10 cellular contexts compared by ENCODE assay signal in the genomic region with DNA sequence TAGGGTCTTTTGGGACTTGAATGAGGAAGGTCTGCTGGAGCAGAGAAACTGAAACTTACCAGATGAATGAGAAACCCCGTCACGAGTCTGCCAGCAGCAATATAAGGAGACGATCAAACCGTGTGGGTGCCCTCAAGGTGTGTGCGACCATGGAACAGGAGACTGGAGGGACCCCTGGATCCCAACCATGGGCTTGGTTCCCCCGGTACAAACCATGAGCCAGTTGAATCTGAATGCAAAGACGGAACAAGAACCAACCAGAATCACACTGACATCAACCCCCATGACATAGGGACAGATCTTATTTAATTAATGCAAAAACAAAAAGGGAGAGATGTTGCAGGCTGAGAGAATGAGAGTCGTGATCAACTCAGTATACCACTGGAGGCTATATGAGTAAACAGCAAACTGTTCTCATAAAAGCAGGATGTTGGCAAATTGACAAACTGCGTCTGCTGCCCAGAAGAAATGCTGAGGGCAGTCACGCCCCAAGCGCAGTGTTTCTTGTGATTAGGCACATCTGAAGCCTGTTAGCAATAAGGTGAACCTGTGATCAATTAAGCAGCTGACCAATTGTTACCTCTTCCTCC.
DNase-seq lines count a peak whose midpoint lies in the region; ATAC-seq and TF ChIP-seq lines count a peak whose summit lies in the region.
"Had no signal": no experiment of that assay in that cellular context is flagged by ENCODE, and none has a peak within 500 bp of the region (broad histone marks: within the 10 kb centered on the region; RNA-seq: fewer than 3 reads in every experiment).

No MANE protein-coding gene starts in this region.

- intact Hi-C loops in Right ventricle myocardium superior (cut with DNase I) = no loop called here

- no peak overlapping the region for H3K4me3 ChIP-seq in KMS-11 (IDR thresholded peaks at IDR 0.05; ENCODE audit: insufficient read depth, low read depth, low read length)
- H3K4me3 ChIP-seq: adrenal gland had no signal

- TF ChIP-seq CTCF in KMS-11 (conservative IDR thresholded peaks at IDR 0.05; ENCODE audit: low read depth, low read length) (no peak), foreskin keratinocyte (conservative IDR thresholded peaks at IDR 0.05) (no peak)

- ATAC-seq in GM18498 (IDR thresholded peaks at IDR 0.05; ENCODE audit: unreplicated experiment) (peak; percentile 39), GM21528 (IDR thresholded peaks at IDR 0.05; ENCODE audit: low FRiP score, unreplicated experiment) (peak; percentile 36), foreskin keratinocyte (peak; percentile 86), Right ventricle myocardium superior (ENCODE audit: poor library complexity) (no peak)
- ATAC-seq: activated CD4-positive, CD25-positive, alpha-beta regulatory T cell treated with anti-CD3 and anti-CD28 coated beads, Interleukin-2, amount 50 U/mL, for 24 hours had no signal

- peak; percentile 5 to 27 for DNase-seq in foreskin keratinocyte
- DNase-seq in Right ventricle myocardium superior = no peak
- no peak for DNase-seq in SKM-1 (lab: John Stamatoyannopoulos, UW; ENCODE audit: unreplicated experiment)
- DNase-seq in DMS53 treated with DMSO at 0.1 percent for 48 hours (lab: John Stamatoyannopoulos, UW; ENCODE audit: unreplicated experiment) = no peak
- DNase-seq: adrenal gland; effector memory CD4-positive, alpha-beta T cell had no signal

- H3K36me3 ChIP-seq in KMS-11 (ENCODE audit: insufficient read depth) = no peaks in the 10 kb centered on the region
- H3K36me3 ChIP-seq: adrenal gland had no signal

- no peaks in the 10 kb centered on the region for H3K79me2 ChIP-seq in KMS-11 (ENCODE audit: insufficient read depth, low read depth)

- peaks cover 7% of the 10 kb centered on the region for H3K4me1 ChIP-seq in KMS-11 (ENCODE audit: low read depth, poor library complexity, severe bottlenecking)
- no peaks in the 10 kb centered on the region for H3K4me1 ChIP-seq in foreskin keratinocyte
- H3K4me1 ChIP-seq: adrenal gland had no signal

- H3K27me3 ChIP-seq in KMS-11 (ENCODE audit: insufficient read depth, low read depth) = no peaks in the 10 kb centered on the region
- H3K27me3 ChIP-seq in foreskin keratinocyte = no peaks in the 10 kb centered on the region
- H3K27me3 ChIP-seq: adrenal gland had no signal

- peak overlapping the region; percentile 43 for H3K9ac ChIP-seq in KMS-11

- peak overlapping the region; percentile 70 for H3K4me2 ChIP-seq in KMS-11

- peak overlapping the region; percentile 82 for H2AFZ ChIP-seq in KMS-11 (ENCODE audit: low read depth)

- H4K20me1 ChIP-seq in KMS-11 (ENCODE audit: insufficient read depth) = no peaks in the 10 kb centered on the region

- H3K27ac ChIP-seq in KMS-11 (peak overlapping the region; percentile 46; the same call in 1 of the 2 replicates), foreskin keratinocyte (no peak overlapping the region)
- H3K27ac ChIP-seq: adrenal gland had no signal

Comparison
In these comparisons a context has a peak if more than half of its experiments do, and no peak if none do; other contexts are left out.
1. DNase-seq: peak in foreskin keratinocyte (2 of 2); none in Right ventricle myocardium superior (single experiment), SKM-1 (single experiment) and DMS53 treated with DMSO at 0.1 percent for 48 hours (single experiment).